In genomic region chr1:183022202-183023145, GRCh38 we compare ENCODE assay signal across 8 cellular contexts. TPM values are rescaled to one million over a fixed set of nuclear protein-coding genes. Genes with fewer than 3 reads are reported as not detected.
DNase-seq lines count a peak whose midpoint lies in the region; ATAC-seq, FAIRE-seq and TF ChIP-seq lines count a peak whose summit lies in the region.

No MANE protein-coding gene starts in this region.

- intact Hi-C loops in Caco-2 (cut with micrococcal nuclease; ENCODE audit: unreplicated experiment) (loop anchor here (1.0 kb wide), 1 partner anchor 206 kb away; no protein-coding TSS in a partner anchor), sigmoid colon (cut with DNase I) (loop anchor here (2.0 to 5.0 kb wide), 4 partner anchors 60 to 290 kb away; no protein-coding TSS in a partner anchor)

- H3K4me3 ChIP-seq in Caco-2 (ENCODE audit: low read depth, low read length) (peak overlapping the region; percentile 92), SK-N-SH (ENCODE audit: low read depth in 2 of 2, low read length in 1 of 2) (peak overlapping the region; percentile 79 to 97), bronchial epithelial cell (ENCODE audit: low read depth, low read length) (peak overlapping the region; percentile 81), sigmoid colon (peak overlapping the region; percentile 86 to 97 (median 90))

- no peaks in the 10 kb centered on the region for H3K27me3 Mint-ChIP-seq in Caco-2 (ENCODE audit: insufficient read depth, unreplicated experiment)

- H3K4me2 ChIP-seq in SK-N-SH, result peak overlapping the region; percentile 94

- H3K27me3 ChIP-seq in Caco-2 (replicated peaks; ENCODE audit: control insufficient read depth, insufficient read depth, low read length) (no peaks in the 10 kb centered on the region), SK-N-SH (ENCODE audit: insufficient read depth) (no peaks in the 10 kb centered on the region), bronchial epithelial cell (ENCODE audit: control insufficient read depth, insufficient read depth, low read length) (no peaks in the 10 kb centered on the region), sigmoid colon (no peaks in the 10 kb centered on the region)

- H3K9me3 Mint-ChIP-seq in Caco-2 (ENCODE audit: unreplicated experiment), result no peaks in the 10 kb centered on the region

- TF ChIP-seq EP300 in SK-N-SH (IDR thresholded peaks at IDR 0.05; ENCODE audit: borderline replicate concordance in 1 of 2, low read depth in 1 of 2, low read length in 1 of 2), result peak in 1 of 2 experiments; percentile 55; a peak in 1 of 4 replicates
- peak in 3 of 4 donors; percentile 16 to 86 (median 64) for TF ChIP-seq EP300 in sigmoid colon (IDR thresholded peaks at IDR 0.05)

- peak overlapping the region; percentile 79 for H3K27ac Mint-ChIP-seq in Caco-2 (ENCODE audit: unreplicated experiment)

- H3K9me3 ChIP-seq in Caco-2, result no peaks in the 10 kb centered on the region
- no peaks in the 10 kb centered on the region for H3K9me3 ChIP-seq in SK-N-SH
- no peaks in the 10 kb centered on the region for H3K9me3 ChIP-seq in sigmoid colon

- DNase-seq in Caco-2 (peak; percentile 57 to 74), HS-27A (ENCODE audit: low read depth) (peak; percentile 87), SK-N-SH (peak; percentile 37), bronchial epithelial cell (ENCODE audit: low read depth) (peak; percentile 96), iPS-NIHi7 (ENCODE audit: extremely low spot score) (peak; percentile 67), sigmoid colon (peak; percentile 97)

- peaks cover 29% of the 10 kb centered on the region for H4K20me1 ChIP-seq in SK-N-SH (ENCODE audit: insufficient read depth)

- peak overlapping the region; percentile 97 for H3K4me3 Mint-ChIP-seq in Caco-2 (ENCODE audit: unreplicated experiment)

- no peak for FAIRE-seq in bronchial epithelial cell (lab: Jason Lieb, UNC)

- peak; percentile 37 to 38 for TF ChIP-seq POLR2A in sigmoid colon (IDR thresholded peaks at IDR 0.05)

- peaks cover 37% of the 10 kb centered on the region for H3K36me3 Mint-ChIP-seq in Caco-2 (ENCODE audit: insufficient read depth, unreplicated experiment)

- H3F3A ChIP-seq in SK-N-SH (replicated peaks; ENCODE audit: insufficient read depth), result peaks cover 11% of the 10 kb centered on the region

- TF ChIP-seq RAD21 in SK-N-SH (IDR thresholded peaks at IDR 0.05; ENCODE audit: low read length), result no peak; the same call in 1 of the 2 replicates

- no peaks in the 10 kb centered on the region for H3K9me2 ChIP-seq in SK-N-SH

- peak overlapping the region; percentile 99 for H3K9ac ChIP-seq in SK-N-SH

- CTCF ChIA-PET in Caco-2 (lab: Charles Lee), result interaction anchor here (1.0 kb wide), 1 partner anchor 60 kb away, joined by 3 read pairs; no protein-coding TSS in a partner anchor
- CTCF ChIA-PET in SK-N-SH (lab: Yijun Ruan, JAX), result interaction anchor here (1.5 kb wide), 1 partner anchor 62 kb away, joined by 5 read pairs; no protein-coding TSS in a partner anchor

- H3K4me1 ChIP-seq in Caco-2 (peaks cover 38% of the 10 kb centered on the region), SK-N-SH (ENCODE audit: control insufficient read depth in 1 of 2, insufficient read depth in 2 of 2, low read depth in 1 of 2, low read length in 1 of 2) (peaks cover 23 to 35% of the 10 kb centered on the region in 2 experiments), sigmoid colon (peaks cover 0 to 28% (median 17%) of the 10 kb centered on the region in 4 donors)

- POLR2A ChIA-PET in Caco-2 (lab: Charles Lee), result interaction anchor here (0.6 kb wide), 1 partner anchor 183 kb away, joined by 3 read pairs; no protein-coding TSS in a partner anchor
- POLR2A ChIA-PET in SK-N-SH (lab: Yijun Ruan, JAX), result no interaction called here

- BruUV-seq in Caco-2 (replicated peaks; lab: Mats Ljungman, UMichigan), result TSS peak; percentile 87

- H3K4me1 Mint-ChIP-seq in Caco-2 (ENCODE audit: low read depth, unreplicated experiment), result peaks cover 23% of the 10 kb centered on the region

- no peaks in the 10 kb centered on the region for H3K36me3 ChIP-seq in Caco-2 (ENCODE audit: control insufficient read depth, insufficient read depth, low read length)
- no peaks in the 10 kb centered on the region for H3K36me3 ChIP-seq in SK-N-SH (replicated peaks in 1 of 2; ENCODE audit: control insufficient read depth in 1 of 2, insufficient read depth in 2 of 2, low read length in 1 of 2)
- H3K36me3 ChIP-seq in bronchial epithelial cell (ENCODE audit: control insufficient read depth, insufficient read depth, low read length), result no peaks in the 10 kb centered on the region
- H3K36me3 ChIP-seq in sigmoid colon, result no peaks in the 10 kb centered on the region

- WGBS in SK-N-SH (ENCODE audit: low lambda C conversion rate), result 9% methylated on average over 28 of the region's 57 CpGs
- 1 to 2% methylated on average over 56 to 57 of the region's 57 CpGs for WGBS in sigmoid colon, 2 donors

- H3K27ac ChIP-seq in SK-N-SH (ENCODE audit: low read depth in 2 of 2, low read length in 1 of 2) (peak overlapping the region; percentile 89 to 100), sigmoid colon (peak overlapping the region; percentile 100)

- TF ChIP-seq CTCF in Caco-2 (IDR thresholded peaks at IDR 0.05; ENCODE audit: insufficient read depth in 1 of 2, low read depth in 1 of 2, low read length in 1 of 2, severe bottlenecking in 1 of 2, unreplicated experiment in 1 of 2), result no peak
- TF ChIP-seq CTCF in SK-N-SH (IDR thresholded peaks at IDR 0.05), result no peak
- TF ChIP-seq CTCF in bronchial epithelial cell (IDR thresholded peaks at IDR 0.05; ENCODE audit: insufficient read depth, low read length, severe bottlenecking), result no peak
- no peak for TF ChIP-seq CTCF in sigmoid colon (IDR thresholded peaks at IDR 0.05)

- peak overlapping the region; percentile 49; the same call in 1 of the 2 replicates for H2AFZ ChIP-seq in SK-N-SH (ENCODE audit: low read depth)

- peaks cover 38% of the 10 kb centered on the region for H3K79me2 ChIP-seq in SK-N-SH (ENCODE audit: insufficient read depth)

- ATAC-seq in GM19397 (IDR thresholded peaks at IDR 0.05; ENCODE audit: unreplicated experiment) (peak; percentile 40), GM18858 (IDR thresholded peaks at IDR 0.05; ENCODE audit: unreplicated experiment) (no peak)

TF ChIP-seq in SK-N-SH, 30 proteins besides CTCF, POLR2A, EP300 and RAD21 (continues in another document):
- TF ChIP-seq CHD2 (IDR thresholded peaks at IDR 0.05; ENCODE audit: low read length, partially characterized antibody) (peak; percentile 13), RCOR1 (IDR thresholded peaks at IDR 0.05; ENCODE audit: low read length) (no peak), EZH2phosphoT487 (IDR thresholded peaks at IDR 0.05; ENCODE audit: borderline replicate concordance, low read depth) (no peak), NFIC (IDR thresholded peaks at IDR 0.05; ENCODE audit: borderline replicate concordance) (peak; percentile 97), JUND (IDR thresholded peaks at IDR 0.05) (peak; percentile 91), USF2 (IDR thresholded peaks at IDR 0.05; ENCODE audit: borderline replicate concordance, low read depth, low read length) (no peak), MEF2A (IDR thresholded peaks at IDR 0.05; ENCODE audit: borderline replicate concordance, low read depth) (peak; percentile 37; the same call in 1 of the 2 replicates), RXRA (IDR thresholded peaks at IDR 0.05; ENCODE audit: borderline replicate concordance, low read depth) (peak; percentile 47; the same call in 1 of the 2 replicates), SMC3 (IDR thresholded peaks at IDR 0.05; ENCODE audit: low read depth, low read length) (no peak), YY1 (IDR thresholded peaks at IDR 0.05; ENCODE audit: low read depth) (peak; percentile 26; the same call in 1 of the 2 replicates), SIN3A (IDR thresholded peaks at IDR 0.05; ENCODE audit: borderline replicate concordance, low read depth, low read length) (peak; percentile 70; the same call in 1 of the 2 replicates), NRF1 (IDR thresholded peaks at IDR 0.05; ENCODE audit: low read depth, low read length) (no peak; the same call in 1 of the 2 replicates), GABPA (IDR thresholded peaks at IDR 0.05; ENCODE audit: low read depth) (no peak), FOSL2 (IDR thresholded peaks at IDR 0.05; ENCODE audit: borderline replicate concordance, low read depth) (peak; percentile 98)

RNA-seq across cellular contexts. Expression of gene LAMC1, which starts 0.7 kb away (rescaled TPM):
- total RNA-seq in Caco-2 (2022) (323 and 350 TPM in 2 replicates), bronchial epithelial cell (190 and 219 TPM in 2 replicates), sigmoid colon (100 to 1,000 TPM; 269 to 542 (median 281) TPM)
- polyA plus RNA-seq in SK-N-SH (2012; rRNA removed) (90.4 and 101 TPM in 2 replicates), sigmoid colon (10 to 100 TPM in 2 of 3 donors, 1 to 10 TPM in 1; 3.5 to 28.9 (median 18.0) TPM)
- polyA plus RNA-seq in SK-N-SH (2012; cell fraction: cytosol; rRNA removed), result 123 and 125 TPM in 2 replicates
- 56.1 and 106 TPM in 2 replicates for polyA plus RNA-seq in SK-N-SH (2012; cell fraction: nucleus; rRNA removed)

Comparison
In these comparisons a context has a peak if more than half of its experiments do, and no peak if none do; other contexts are left out.
1. DNase-seq: peak in every context shown above with its lines; median percentile 97 in sigmoid colon; 96 in bronchial epithelial cell; 87 in HS-27A; 67 in iPS-NIHi7; 66 in Caco-2; 37 in SK-N-SH.